In the genomic region with DNA sequence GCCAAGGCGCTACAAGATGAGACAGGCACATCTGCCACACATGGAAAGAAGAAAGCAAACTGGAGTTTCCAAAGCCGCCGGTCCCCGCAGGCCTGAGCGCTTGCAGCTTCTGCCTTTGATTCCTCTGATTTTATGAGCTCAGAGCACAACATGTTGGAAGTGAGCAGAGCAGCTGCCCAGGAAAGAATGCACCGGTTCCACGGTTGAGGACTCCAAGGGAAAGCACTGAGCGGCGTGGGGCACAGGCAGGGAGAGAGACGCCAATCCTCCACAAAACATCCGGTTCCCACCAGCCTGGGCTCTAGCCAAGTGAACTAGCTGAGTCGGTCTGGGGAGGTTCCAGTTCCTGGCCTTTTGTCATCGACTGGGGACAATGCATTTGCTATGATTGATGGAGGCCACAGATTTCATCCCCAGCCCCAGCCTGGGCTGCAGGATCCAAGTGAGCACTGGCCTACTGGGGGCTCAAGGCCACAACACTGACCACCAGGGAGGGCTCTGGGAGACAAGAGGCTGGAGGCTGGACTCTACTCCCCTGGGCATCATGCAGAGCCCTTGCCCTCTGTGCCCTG, we compare ENCODE assay signal across 8 cellular contexts.
DNase-seq lines count a peak whose midpoint lies in the region; ATAC-seq and TF ChIP-seq lines count a peak whose summit lies in the region.

No MANE protein-coding gene starts in this region.

- no peak overlapping the region for H3K27ac ChIP-seq in CD4-positive, alpha-beta T cell (ENCODE audit: low read depth, low read length)

- H3K27me3 Mint-ChIP-seq in activated T-helper 1 cell treated with anti-CD3 and anti-CD28 coated beads, Interleukin-12 subunit alpha, Interleukin-12 subunit beta, Interleukin-2, Interleukin-4 antibody, amounts not matched to agents 30 ng/mL and 10 ng/mL and 1 ng/mL, durations not matched to agents 14 hours and 24 hours and 36 hours (ENCODE audit: insufficient read depth): no peaks in the 10 kb centered on the region
- no peaks in the 10 kb centered on the region for H3K27me3 Mint-ChIP-seq in CD4-positive, alpha-beta T cell

- H3K9me3 ChIP-seq in CD4-positive, alpha-beta T cell (ENCODE audit: control insufficient read depth, low read length): no peaks in the 10 kb centered on the region

- peak; percentile 55 for ATAC-seq in Right ventricle myocardium superior (ENCODE audit: poor library complexity)
- no peak for ATAC-seq in CD4-positive, alpha-beta T cell (ENCODE audit: poor library complexity)

- peak overlapping the region; percentile 9 for H3K27ac Mint-ChIP-seq in activated T-helper 1 cell treated with anti-CD3 and anti-CD28 coated beads, Interleukin-12 subunit alpha, Interleukin-12 subunit beta, Interleukin-2, Interleukin-4 antibody, amounts not matched to agents 30 ng/mL and 10 ng/mL and 1 ng/mL, durations not matched to agents 14 hours and 24 hours and 36 hours
- no peak overlapping the region for H3K27ac Mint-ChIP-seq in CD4-positive, alpha-beta T cell

- CTCF ChIA-PET in CD4-positive, alpha-beta T cell (lab: Charles Lee): no interaction called here

- H3K4me1 Mint-ChIP-seq in activated T-helper 1 cell treated with anti-CD3 and anti-CD28 coated beads, Interleukin-12 subunit alpha, Interleukin-12 subunit beta, Interleukin-2, Interleukin-4 antibody, amounts not matched to agents 30 ng/mL and 10 ng/mL and 1 ng/mL, durations not matched to agents 14 hours and 24 hours and 36 hours (ENCODE audit: low read depth): peaks cover 54% of the 10 kb centered on the region
- H3K4me1 Mint-ChIP-seq in CD4-positive, alpha-beta T cell (ENCODE audit: low read depth): peaks cover 4% of the 10 kb centered on the region

- peaks cover 6% of the 10 kb centered on the region for H3K36me3 Mint-ChIP-seq in activated T-helper 1 cell treated with anti-CD3 and anti-CD28 coated beads, Interleukin-12 subunit alpha, Interleukin-12 subunit beta, Interleukin-2, Interleukin-4 antibody, amounts not matched to agents 30 ng/mL and 10 ng/mL and 1 ng/mL, durations not matched to agents 14 hours and 24 hours and 36 hours (ENCODE audit: low read depth)
- no peaks in the 10 kb centered on the region for H3K36me3 Mint-ChIP-seq in CD4-positive, alpha-beta T cell (ENCODE audit: low read depth)

- no peak for TF ChIP-seq CTCF in CD4-positive, alpha-beta T cell (IDR thresholded peaks at IDR 0.05)

- no peak overlapping the region for H3K4me3 Mint-ChIP-seq in activated T-helper 1 cell treated with anti-CD3 and anti-CD28 coated beads, Interleukin-12 subunit alpha, Interleukin-12 subunit beta, Interleukin-2, Interleukin-4 antibody, amounts not matched to agents 30 ng/mL and 10 ng/mL and 1 ng/mL, durations not matched to agents 14 hours and 24 hours and 36 hours
- no peak overlapping the region for H3K4me3 Mint-ChIP-seq in CD4-positive, alpha-beta T cell

- POLR2A ChIA-PET in CD4-positive, alpha-beta T cell (lab: Charles Lee): no interaction called here

- DNase-seq in CD1c-positive myeloid dendritic cell (ENCODE audit: extremely low spot score) (peak; percentile 59), Right ventricle myocardium superior (peak; percentile 87), posterior vena cava (ENCODE audit: low spot score) (peak; percentile 93), OCI-M1 (lab: John Stamatoyannopoulos, UW) (no peak), NCI-H2227 (lab: John Stamatoyannopoulos, UW; ENCODE audit: unreplicated experiment) (no peak), NCI-H1436 treated with DMSO at 0.1 percent for 48 hours (lab: John Stamatoyannopoulos, UW) (no peak)
- no peak for DNase-seq in activated T-helper 1 cell treated with anti-CD3 and anti-CD28 coated beads, Interleukin-12 subunit alpha, Interleukin-12 subunit beta, Interleukin-2, Interleukin-4 antibody, amounts not matched to agents 30 ng/mL and 10 ng/mL and 1 ng/mL, durations not matched to agents 14 hours and 24 hours and 36 hours (ENCODE audit: low spot score)
- no peak for DNase-seq in CD4-positive, alpha-beta T cell

- intact Hi-C loops in activated T-helper 1 cell treated with anti-CD3 and anti-CD28 coated beads, Interleukin-12 subunit alpha, Interleukin-12 subunit beta, Interleukin-2, Interleukin-4 antibody, amounts not matched to agents 30 ng/mL and 10 ng/mL and 1 ng/mL, durations not matched to agents 14 hours and 24 hours and 36 hours (cut with micrococcal nuclease): no loop called here
- intact Hi-C loops in Right ventricle myocardium superior (cut with DNase I) (no loop called here), posterior vena cava (cut with DNase I) (no loop called here)
- intact Hi-C loops in CD4-positive, alpha-beta T cell (cut with DNase I, micrococcal nuclease): no loop called here

- peaks cover 14% of the 10 kb centered on the region for H3K9me3 Mint-ChIP-seq in activated T-helper 1 cell treated with anti-CD3 and anti-CD28 coated beads, Interleukin-12 subunit alpha, Interleukin-12 subunit beta, Interleukin-2, Interleukin-4 antibody, amounts not matched to agents 30 ng/mL and 10 ng/mL and 1 ng/mL, durations not matched to agents 14 hours and 24 hours and 36 hours
- no peaks in the 10 kb centered on the region for H3K9me3 Mint-ChIP-seq in CD4-positive, alpha-beta T cell

- H3K27me3 ChIP-seq in CD4-positive, alpha-beta T cell (ENCODE audit: control insufficient read depth, insufficient read depth, low read length): no peaks in the 10 kb centered on the region

Comparison
In these comparisons a context has a peak if more than half of its experiments do, and no peak if none do; other contexts are left out.
1. DNase-seq: peak in CD1c-positive myeloid dendritic cell (single experiment), Right ventricle myocardium superior (single experiment) and posterior vena cava (single experiment); none in activated T-helper 1 cell treated with anti-CD3 and anti-CD28 coated beads, Interleukin-12 subunit alpha, Interleukin-12 subunit beta, Interleukin-2, Interleukin-4 antibody, amounts not matched to agents 30 ng/mL and 10 ng/mL and 1 ng/mL, durations not matched to agents 14 hours and 24 hours and 36 hours (single experiment), OCI-M1 (single experiment), NCI-H2227 (single experiment), CD4-positive, alpha-beta T cell (0 of 10) and NCI-H1436 treated with DMSO at 0.1 percent for 48 hours (single experiment).